In the genomic region with DNA sequence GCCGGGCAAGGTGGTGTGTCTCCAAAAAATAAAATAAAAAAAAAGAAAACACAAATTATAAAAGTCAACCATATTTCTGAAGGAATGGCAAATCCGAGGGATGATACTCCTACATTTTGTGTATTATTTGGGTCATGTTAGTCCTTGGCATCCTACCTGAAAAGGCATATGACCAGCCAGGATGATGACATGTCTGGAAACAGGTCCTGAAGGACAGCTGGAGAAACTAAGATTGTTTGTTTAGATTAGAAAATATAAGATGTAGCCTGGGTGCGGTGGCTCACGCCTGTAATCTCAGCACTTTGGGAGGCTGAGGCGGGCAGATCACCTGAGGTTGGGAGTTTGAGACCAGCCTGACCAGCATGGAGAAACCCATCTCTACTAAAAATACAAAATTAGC, we compare ENCODE assay signal across 17 cellular contexts.
"Had no signal": no experiment of that assay in that cellular context is flagged by ENCODE, and none has a peak within 500 bp of the region (broad histone marks: within the 10 kb centered on the region; RNA-seq: fewer than 3 reads in every experiment).

No MANE protein-coding gene starts in this region.

- H3K27me3 ChIP-seq: dorsolateral prefrontal cortex, esophagus muscularis mucosa, foreskin keratinocyte, left lung had no signal

- H3K36me3 ChIP-seq: esophagus muscularis mucosa, heart right ventricle, left lung, lower lobe of right lung had no signal

- DNase-seq: dermis blood vessel endothelial cell; dorsolateral prefrontal cortex; effector CD4-positive, alpha-beta T cell; effector memory CD4-positive, alpha-beta T cell; foreskin keratinocyte; glutamatergic neuron; head of caudate nucleus; heart right ventricle; hippocampal formation; left cardiac atrium; left lung; left ventricle myocardium superior; lower lobe of right lung; mesenchymal stem cell; midbrain had no signal

- ATAC-seq: foreskin keratinocyte, heart right ventricle, left cardiac atrium, left lung, left ventricle myocardium superior, lower lobe of right lung had no signal

- H3K4me1 ChIP-seq: esophagus muscularis mucosa had no signal

- H3K9me3 ChIP-seq: esophagus muscularis mucosa, heart right ventricle, left lung, lower lobe of right lung had no signal

- H3K4me3 ChIP-seq: coronary artery, dorsolateral prefrontal cortex, esophagus muscularis mucosa, heart right ventricle, left lung, lower lobe of right lung had no signal

- H3K27ac ChIP-seq: coronary artery, dorsolateral prefrontal cortex, esophagus muscularis mucosa, foreskin keratinocyte, heart right ventricle, left lung, lower lobe of right lung had no signal
